21 cellular contexts compared by ENCODE assay signal in the genomic region with DNA sequence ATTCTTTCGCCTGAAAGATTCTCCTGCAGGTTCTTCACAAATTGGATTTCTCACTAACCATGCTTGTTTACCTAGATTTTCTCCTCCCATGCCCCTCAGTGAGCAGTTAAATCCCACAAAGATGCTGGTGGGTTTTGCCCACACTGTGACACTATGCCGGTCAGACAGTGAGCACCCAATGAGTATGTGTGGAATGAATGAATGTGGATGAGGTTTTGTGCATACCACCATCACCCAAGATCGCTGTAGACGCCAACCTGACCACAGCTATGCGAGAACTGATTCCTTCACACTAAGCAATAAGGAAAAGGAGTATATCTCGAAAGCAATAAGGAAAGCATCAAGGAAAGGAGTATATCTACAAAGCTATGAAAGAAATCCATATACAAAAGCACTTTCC.
DNase-seq lines count a peak whose midpoint lies in the region; ATAC-seq and TF ChIP-seq lines count a peak whose summit lies in the region.
"Had no signal": no experiment of that assay in that cellular context is flagged by ENCODE, and none has a peak within 500 bp of the region (broad histone marks: within the 10 kb centered on the region; RNA-seq: fewer than 3 reads in every experiment).

No MANE protein-coding gene starts in this region.

- no peak overlapping the region for H3K4ac ChIP-seq in trophoblast cell (ENCODE audit: low read depth, low read length)

- H3K4me2 ChIP-seq in trophoblast cell (ENCODE audit: low read length) = no peak overlapping the region

- no peak overlapping the region for H2BK5ac ChIP-seq in trophoblast cell (ENCODE audit: low read depth, low read length, poor library complexity)

- H3K27me3 ChIP-seq in trophoblast cell (ENCODE audit: insufficient read depth, low read length) = no peaks in the 10 kb centered on the region
- H3K27me3 ChIP-seq: suprapubic skin had no signal

- no peak overlapping the region for H2AK5ac ChIP-seq in trophoblast cell (ENCODE audit: low read length)

- no peak overlapping the region for H2BK120ac ChIP-seq in trophoblast cell (ENCODE audit: insufficient read depth, low read length, poor library complexity)

- peaks cover 4% of the 10 kb centered on the region for H3K79me1 ChIP-seq in trophoblast cell (ENCODE audit: low read length)

- H3K14ac ChIP-seq in trophoblast cell (ENCODE audit: low read length) = no peak overlapping the region

- no peak for TF ChIP-seq CTCF in fibroblast of mammary gland (conservative IDR thresholded peaks at IDR 0.05; ENCODE audit: control insufficient read depth, insufficient read depth, low read depth, low read length)

- H3K79me2 ChIP-seq in trophoblast cell (ENCODE audit: control insufficient read depth, insufficient read depth, low read length, poor library complexity) = no peaks in the 10 kb centered on the region

- H2AFZ ChIP-seq in trophoblast cell (ENCODE audit: insufficient read depth, low read length, poor library complexity) = no peak overlapping the region

- peaks cover 0 to 3% of the 10 kb centered on the region in 2 experiments for H3K4me1 ChIP-seq in trophoblast cell (ENCODE audit: control insufficient read depth in 1 of 2, insufficient read depth in 2 of 2, low read length in 2 of 2)
- H3K4me1 ChIP-seq: suprapubic skin had no signal

- no peak overlapping the region for H3K27ac ChIP-seq in trophoblast cell (ENCODE audit: low read depth, low read length)
- H3K27ac ChIP-seq: suprapubic skin, WERI-Rb-1 had no signal

- no peak overlapping the region for H3K18ac ChIP-seq in trophoblast cell (ENCODE audit: low read length)

- peaks cover 2% of the 10 kb centered on the region for H3K9me3 ChIP-seq in trophoblast cell (ENCODE audit: insufficient read depth, low read depth, low read length)
- H3K9me3 ChIP-seq: suprapubic skin had no signal

- H3K4me3 ChIP-seq in fibroblast of mammary gland (ENCODE audit: control insufficient read depth, low read depth, low read length) = no peak overlapping the region
- no peak overlapping the region for H3K4me3 ChIP-seq in trophoblast cell (ENCODE audit: low read depth, low read length)
- H3K4me3 ChIP-seq: suprapubic skin had no signal

- H3K36me3 ChIP-seq in trophoblast cell (ENCODE audit: control insufficient read depth in 1 of 2, insufficient read depth in 2 of 2, low read length in 2 of 2) = no peaks in the 10 kb centered on the region
- H3K36me3 ChIP-seq: suprapubic skin, WERI-Rb-1 had no signal

- H4K12ac ChIP-seq in trophoblast cell (ENCODE audit: low read depth, low read length) = no peak overlapping the region

- H3K23ac ChIP-seq in trophoblast cell (ENCODE audit: low read length) = no peak overlapping the region

- DNase-seq in EH (ENCODE audit: low read depth) (peak; percentile 81), M059J (ENCODE audit: low read depth) (peak; percentile 82), fibroblast of mammary gland (ENCODE audit: low read depth) (peak; percentile 10), trophoblast cell (peak; percentile 89 to 91), DMS53 (lab: John Stamatoyannopoulos, UW) (no peak)
- DNase-seq: activated CD4-positive, alpha-beta memory T cell treated with anti-CD3 and anti-CD28 coated beads for 36 hours; activated naive CD4-positive, alpha-beta T cell treated with anti-CD3 and anti-CD28 coated beads for 36 hours; activated T-cell treated with anti-CD3 and anti-CD28 coated beads, Interleukin-2, amount 50 U/mL, for 1 hour; aorta; DND-41; endodermal cell; GOT3; mesenchymal stem cell; NCI-H1436 treated with DMSO at 0.1 percent for 48 hours; NCI-H2171 treated with DMSO at 0.1 percent for 48 hours; T-helper 17 cell; WERI-Rb-1 had no signal

- ATAC-seq in HG03565 (IDR thresholded peaks at IDR 0.05; ENCODE audit: unreplicated experiment) (no peak), GM21786 (IDR thresholded peaks at IDR 0.05; ENCODE audit: unreplicated experiment) (no peak), GM19397 (IDR thresholded peaks at IDR 0.05; ENCODE audit: unreplicated experiment) (no peak)
- ATAC-seq: T-helper 17 cell had no signal

- no peak overlapping the region for H4K8ac ChIP-seq in trophoblast cell (ENCODE audit: low read depth, low read length)

- no CpG with 5 or more reads among the region's 6 CpGs for WGBS in trophoblast cell (ENCODE audit: extremely low coverage, insufficient coverage, insufficient read length)

- no peak overlapping the region for H2BK12ac ChIP-seq in trophoblast cell (ENCODE audit: low read length)

- no peak overlapping the region for H4K91ac ChIP-seq in trophoblast cell (ENCODE audit: low read depth, low read length)

- H3K9ac ChIP-seq in trophoblast cell (ENCODE audit: low read length) = no peak overlapping the region
